Comparison of ENCODE assay signal across 9 cellular contexts in genomic region chr1:170533331-170533730, GRCh38. TPM values are rescaled to one million over a fixed set of nuclear protein-coding genes. Genes with fewer than 3 reads are reported as not detected.
DNase-seq lines count a peak whose midpoint lies in the region; TF ChIP-seq lines count a peak whose summit lies in the region.
"Had no signal": no experiment of that assay in that cellular context is flagged by ENCODE, and none has a peak within 500 bp of the region (broad histone marks: within the 10 kb centered on the region; RNA-seq: fewer than 3 reads in every experiment).

No MANE protein-coding gene starts in this region.

- H3K4me3 Mint-ChIP-seq in osteocyte (ENCODE audit: unreplicated experiment): no peak overlapping the region

- DNase-seq in NOMO-1 (lab: John Stamatoyannopoulos, UW; ENCODE audit: unreplicated experiment in 2 of 2): peak; percentile 17 to 25
- no peak for DNase-seq in retinal pigment epithelial cell (ENCODE audit: low read depth)
- DNase-seq in stimulated activated naive CD4-positive, alpha-beta T cell (lab: John Stamatoyannopoulos, UW): no peak
- DNase-seq in osteocyte (ENCODE audit: extremely low spot score, unreplicated experiment): no peak
- DNase-seq in activated naive CD4-positive, alpha-beta T cell treated with anti-CD3 and anti-CD28 coated beads, Interleukin-2, amount 50 U/mL, for 16 hours: no peak
- DNase-seq in middle frontal gyrus (ENCODE audit: extremely low spot score, low spot score): no peak
- DNase-seq: activated effector memory CD4-positive, alpha-beta T cell treated with anti-CD3 and anti-CD28 coated beads, Interleukin-2, amount 50 U/mL, for 16 hours had no signal

- TF ChIP-seq CTCF in retinal pigment epithelial cell (conservative IDR thresholded peaks at IDR 0.05; ENCODE audit: low read depth, low read length) (no peak), osteocyte (IDR thresholded peaks at IDR 0.05) (no peak)

- no peak overlapping the region for H3K27ac Mint-ChIP-seq in osteocyte (ENCODE audit: unreplicated experiment)

- H3K36me3 ChIP-seq in endocrine pancreas (ENCODE audit: control insufficient read depth, insufficient read depth, low read length): no peaks in the 10 kb centered on the region

- H3K27me3 ChIP-seq in endocrine pancreas (ENCODE audit: control insufficient read depth, insufficient read depth, low read length): no peaks in the 10 kb centered on the region

- no peaks in the 10 kb centered on the region for H3K27me3 Mint-ChIP-seq in osteocyte (ENCODE audit: unreplicated experiment)

- peak overlapping the region; percentile 3 for H3K9ac ChIP-seq in endocrine pancreas (ENCODE audit: control insufficient read depth, insufficient read depth, low read length)

- peaks cover 4% of the 10 kb centered on the region for H3K36me3 Mint-ChIP-seq in osteocyte (ENCODE audit: unreplicated experiment)

- H3K4me3 ChIP-seq in GM08714 (ENCODE audit: low read length) (peak overlapping the region; percentile 98), endocrine pancreas (ENCODE audit: control insufficient read depth, insufficient read depth, low read length) (peak overlapping the region; percentile 93), retinal pigment epithelial cell (ENCODE audit: low read length) (peak overlapping the region; percentile 66)

- peaks cover 33% of the 10 kb centered on the region for H3K4me1 Mint-ChIP-seq in osteocyte (ENCODE audit: unreplicated experiment)

- H3K9me3 ChIP-seq in endocrine pancreas (ENCODE audit: control insufficient read depth, low read length): no peaks in the 10 kb centered on the region

- no peaks in the 10 kb centered on the region for H3K9me3 Mint-ChIP-seq in osteocyte (ENCODE audit: unreplicated experiment)

- H3K4me1 ChIP-seq in endocrine pancreas (ENCODE audit: control insufficient read depth, insufficient read depth, low read length): peaks cover 11% of the 10 kb centered on the region

RNA-seq across cellular contexts. Expression of gene GORAB, which starts 1.4 kb away (rescaled TPM):
- 20.8 and 22.2 TPM in 2 replicates for total RNA-seq in osteocyte

Comparison
In these comparisons a context has a peak if more than half of its experiments do, and no peak if none do; other contexts are left out.
1. DNase-seq: peak in NOMO-1 (2 of 2); none in retinal pigment epithelial cell (single experiment), stimulated activated naive CD4-positive, alpha-beta T cell (0 of 6), osteocyte (single experiment), activated naive CD4-positive, alpha-beta T cell treated with anti-CD3 and anti-CD28 coated beads, Interleukin-2, amount 50 U/mL, for 16 hours (single experiment) and middle frontal gyrus (single experiment).
2. Peak in every context shown above with its lines, with median percentiles within 50 percentile points of each other: H3K4me3 ChIP-seq.